In genomic region chr17:52636443-52636842, GRCh38 we compare ENCODE assay signal across 29 cellular contexts.
"Had no signal": no experiment of that assay in that cellular context is flagged by ENCODE, and none has a peak within 500 bp of the region (broad histone marks: within the 10 kb centered on the region; RNA-seq: fewer than 3 reads in every experiment).

No MANE protein-coding gene starts in this region.

- H3K4me1 ChIP-seq: colonic mucosa, esophagus muscularis mucosa, esophagus squamous epithelium, foreskin keratinocyte, gastrocnemius medialis, gastroesophageal sphincter, heart left ventricle, heart right ventricle had no signal

- DNase-seq: colonic mucosa; cortex of kidney; dermis blood vessel endothelial cell; dorsolateral prefrontal cortex; effector CD4-positive, alpha-beta T cell; effector CD8-positive, alpha-beta T cell; effector memory CD4-positive, alpha-beta T cell; effector memory CD8-positive, alpha-beta T cell; endodermal cell; erythroblast; esophagus squamous epithelium; foreskin fibroblast; foreskin keratinocyte; foreskin melanocyte; gastrocnemius medialis; glutamatergic neuron; head of caudate nucleus; heart left ventricle; heart right ventricle had no signal

- H3K9me3 ChIP-seq: colonic mucosa, esophagus muscularis mucosa, gastrocnemius medialis, gastroesophageal sphincter had no signal

- H3K4me3 Mint-ChIP-seq: dendritic cell treated with granulocyte-macrophage colony-stimulating factor and Interleukin-4, amounts not matched to agents 40 ng/mL and 50 ng/mL, for 4 days; effector memory CD8-positive, alpha-beta T cell; endodermal cell had no signal

- FAIRE-seq: colon, endometrium, endothelial cell of umbilical vein, frontal cortex had no signal

- H3K4me3 ChIP-seq: colonic mucosa, coronary artery, dorsolateral prefrontal cortex, esophagus muscularis mucosa, esophagus squamous epithelium, gastrocnemius medialis, gastroesophageal sphincter, heart left ventricle, heart right ventricle had no signal

- H3K27me3 ChIP-seq: colonic mucosa, dorsolateral prefrontal cortex, esophagus muscularis mucosa, esophagus squamous epithelium, foreskin keratinocyte, gastrocnemius medialis, gastroesophageal sphincter, heart left ventricle, heart right ventricle had no signal

- H3K36me3 ChIP-seq: colonic mucosa, esophagus muscularis mucosa, esophagus squamous epithelium, gastrocnemius medialis, gastroesophageal sphincter, heart left ventricle, heart right ventricle had no signal

- H3K27ac ChIP-seq: colonic mucosa, coronary artery, dorsolateral prefrontal cortex, epithelial cell of prostate, esophagus muscularis mucosa, esophagus squamous epithelium, foreskin keratinocyte, gastrocnemius medialis, gastroesophageal sphincter, heart left ventricle, heart right ventricle had no signal

- H3K27me3 Mint-ChIP-seq: dendritic cell treated with granulocyte-macrophage colony-stimulating factor and Interleukin-4, amounts not matched to agents 40 ng/mL and 50 ng/mL, for 4 days; effector memory CD8-positive, alpha-beta T cell had no signal

- ATAC-seq: effector memory CD8-positive, alpha-beta T cell; esophagus mucosa; foreskin keratinocyte; gastrocnemius medialis; gastroesophageal sphincter; heart left ventricle; heart right ventricle had no signal

- H3K27ac Mint-ChIP-seq: dendritic cell treated with granulocyte-macrophage colony-stimulating factor and Interleukin-4, amounts not matched to agents 40 ng/mL and 50 ng/mL, for 4 days; effector memory CD8-positive, alpha-beta T cell; endodermal cell had no signal
